Comparison of ENCODE assay signal across 24 cellular contexts in the genomic region with DNA sequence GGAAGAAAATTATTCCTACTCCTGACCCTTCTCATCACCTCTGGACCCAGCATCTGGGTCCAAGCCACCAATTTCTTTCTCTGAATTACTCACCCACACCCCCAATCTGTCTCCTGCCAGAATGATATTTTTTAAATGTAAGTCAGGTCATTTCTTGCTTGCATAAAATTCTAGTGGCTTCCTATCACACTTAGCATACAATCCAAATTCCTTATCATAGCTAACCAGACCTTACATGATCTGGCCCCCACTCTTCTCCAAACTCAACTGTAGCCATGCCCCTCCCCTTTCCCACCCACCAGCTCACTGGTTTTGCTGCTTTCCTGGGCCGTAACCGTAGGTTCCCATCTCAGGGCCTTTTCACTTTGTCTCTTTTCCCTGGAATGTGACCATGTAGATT. TPM values are rescaled to one million over a fixed set of nuclear protein-coding genes. Genes with fewer than 3 reads are reported as not detected.
"Had no signal": no experiment of that assay in that cellular context is flagged by ENCODE, and none has a peak within 500 bp of the region (broad histone marks: within the 10 kb centered on the region; RNA-seq: fewer than 3 reads in every experiment).

No MANE protein-coding gene starts in this region.

- H3K9me3 ChIP-seq: MG63, SK-N-SH had no signal

- H3K4me3 ChIP-seq: MG63 had no signal

- DNase-seq: Karpas-422, KG1, MG63, NCI-H1092, NCI-H1105 treated with DMSO at 0.1 percent for 48 hours, NCI-H1417 treated with DMSO at 0.1 percent for 48 hours, NCI-H146, NCI-H187, NCI-H2029, NCI-H2081 treated with DMSO at 0.1 percent for 48 hours, NCI-H2171, NCI-H226, NCI-H446, NCI-H510A, NCI-H524 treated with DMSO at 0.1 percent for 48 hours, NCI-H69, NCI-H774, PC-3, SHP77, SK-N-SH, SW 1271 had no signal

- H3K36me3 ChIP-seq: MG63 had no signal

- H3K9ac ChIP-seq: SK-N-SH had no signal

- H3K27ac ChIP-seq: HL-60, RWPE1 had no signal

- H3K4me2 ChIP-seq: SK-N-SH had no signal

RNA-seq across cellular contexts. Expression of gene HTR4, which starts 15.2 kb away (rescaled TPM):
- total RNA-seq: PC-3, SK-MEL-5 had no signal
- polyA plus RNA-seq: SK-N-SH had no signal
